In genomic region chr11:125282596-125282914, GRCh38 we compare ENCODE assay signal across 23 cellular contexts.
"Had no signal": no experiment of that assay in that cellular context is flagged by ENCODE, and none has a peak within 500 bp of the region (broad histone marks: within the 10 kb centered on the region; RNA-seq: fewer than 3 reads in every experiment).

No MANE protein-coding gene starts in this region.

- H3K36me3 ChIP-seq: esophagus squamous epithelium, lower lobe of right lung, prostate gland, sigmoid colon, spleen, tibial artery had no signal

- ATAC-seq: left colon; left ventricle myocardium superior; lower lobe of right lung; naive thymus-derived CD8-positive, alpha-beta T cell; right cardiac atrium; stimulated activated memory B cell treated with anti-CD40 and anti-IgM and Interleukin-4, amounts not matched to agents 10 μg/mL and 1 μg/mL and 100 μg/mL, for 72 hours; stimulated activated naive CD8-positive, alpha-beta T cell treated with anti-CD3 and anti-CD28 coated beads, Interleukin-15, Interleukin-2, amounts not matched to agents 100 U/mL and 50 U/mL, for 24 hours had no signal

- H3K27ac ChIP-seq: coronary artery, esophagus squamous epithelium, lower lobe of right lung, sigmoid colon, testis, tibial artery had no signal

- H3K9me3 ChIP-seq: esophagus squamous epithelium, lower lobe of right lung, prostate gland, sigmoid colon, spleen, testis, tibial artery had no signal

- DNase-seq: dermis blood vessel endothelial cell; effector memory CD4-positive, alpha-beta T cell; esophagus squamous epithelium; foreskin melanocyte; immature natural killer cell; kidney glomerular epithelial cell; left colon; left ventricle myocardium superior; lower lobe of right lung; naive thymus-derived CD8-positive, alpha-beta T cell; nephron progenitor cell; nucleus accumbens; right cardiac atrium; sigmoid colon; spleen; stimulated activated CD4-positive, alpha-beta T cell treated with anti-CD3 and anti-CD28 coated beads, Interleukin-4, amount 100 ng/mL, for 4 hours; stimulated activated naive CD8-positive, alpha-beta T cell treated with anti-CD3 and anti-CD28 coated beads, Interleukin-15, Interleukin-2, amounts not matched to agents 100 U/mL and 50 U/mL, for 24 hours; substantia nigra; testis; tibial artery had no signal

- H3K27me3 ChIP-seq: esophagus squamous epithelium, sigmoid colon, testis, tibial artery had no signal

- H3K4me3 ChIP-seq: coronary artery, esophagus squamous epithelium, lower lobe of right lung, prostate gland, sigmoid colon, spleen, testis, tibial artery had no signal
